In genomic region chr2:54969940-54970338, GRCh38 we compare ENCODE assay signal across 27 cellular contexts.
"Had no signal": no experiment of that assay in that cellular context is flagged by ENCODE, and none has a peak within 500 bp of the region (broad histone marks: within the 10 kb centered on the region; RNA-seq: fewer than 3 reads in every experiment).

No MANE protein-coding gene starts in this region.

- H3K27ac Mint-ChIP-seq: activated B cell treated with CpG ODN at 0.5 μM for 24 hours; activated CD4-positive, alpha-beta T cell treated with anti-CD3 and anti-CD28 coated beads for 36 hours; activated naive CD8-positive, alpha-beta T cell; activated T-helper 2 cell treated with anti-CD3 and anti-CD28 coated beads, Interferon-gamma antibody, Interleukin-2, Interleukin-4, amounts not matched to agents 10 μg/mL and 5 μg/mL and 100 μg/mL, durations not matched to agents 14 hours and 24 hours and 36 hours; mesothelial cell of epicardium; nephron had no signal

- H3K27ac ChIP-seq: adrenal gland, foreskin keratinocyte, hepatocyte, left ventricle myocardium inferior, pancreas, sigmoid colon had no signal

- H3K27me3 ChIP-seq: adrenal gland, foreskin keratinocyte, hepatocyte, neutrophil, pancreas, sigmoid colon, thyroid gland had no signal

- DNase-seq: activated B cell treated with CpG ODN at 0.5 μM for 24 hours; activated CD4-positive, alpha-beta T cell treated with anti-CD3 and anti-CD28 coated beads for 36 hours; activated CD4-positive, alpha-beta T cell treated with anti-CD3 and anti-CD28 coated beads, Interleukin-2, amount 50 U/mL, for 4 hours; activated CD8-positive, alpha-beta memory T cell treated with anti-CD3 and anti-CD28 coated beads, Interleukin-2, amount 50 U/mL, for 48 hours; activated naive CD4-positive, alpha-beta T cell; activated T-cell treated with anti-CD3 and anti-CD28 coated beads, Interleukin-2, amount 50 U/mL, for 4 hours; adrenal gland; cerebellar nuclear complex; cortex of kidney; effector CD4-positive, alpha-beta T cell; erythroblast; foreskin keratinocyte; kidney glomerular epithelial cell; left ventricle myocardium inferior; mammary epithelial cell; pancreas; sigmoid colon; stimulated activated CD4-positive, alpha-beta T cell treated with anti-CD3 and anti-CD28 coated beads, Interleukin-4, amount 100 ng/mL, for 1 hour; stimulated activated naive CD4-positive, alpha-beta T cell treated with Interleukin-2 at 50 U/mL for 16 hours; T-helper 9 cell; thyroid gland had no signal

- H3K9me3 ChIP-seq: adrenal gland, left ventricle myocardium inferior, neutrophil, pancreas, sigmoid colon, thyroid gland had no signal

- H3K9me3 Mint-ChIP-seq: activated B cell treated with CpG ODN at 0.5 μM for 24 hours; activated T-helper 2 cell treated with anti-CD3 and anti-CD28 coated beads, Interferon-gamma antibody, Interleukin-2, Interleukin-4, amounts not matched to agents 10 μg/mL and 5 μg/mL and 100 μg/mL, durations not matched to agents 14 hours and 24 hours and 36 hours; mesothelial cell of epicardium; nephron had no signal

- ATAC-seq: activated CD4-positive, alpha-beta T cell treated with anti-CD3 and anti-CD28 coated beads for 36 hours; activated T-cell treated with anti-CD3 and anti-CD28 coated beads, Interleukin-2, amount 50 U/mL, for 4 hours; foreskin keratinocyte; pancreas had no signal

- H3K27me3 Mint-ChIP-seq: activated B cell treated with CpG ODN at 0.5 μM for 24 hours; activated CD4-positive, alpha-beta T cell treated with anti-CD3 and anti-CD28 coated beads for 36 hours; activated naive CD8-positive, alpha-beta T cell had no signal

- H3K36me3 ChIP-seq: pancreas, thyroid gland had no signal

- H3K4me3 ChIP-seq: adrenal gland, hepatocyte, left ventricle myocardium inferior, pancreas, sigmoid colon, thyroid gland had no signal

- H3K4me3 Mint-ChIP-seq: activated B cell treated with CpG ODN at 0.5 μM for 24 hours; activated CD4-positive, alpha-beta T cell treated with anti-CD3 and anti-CD28 coated beads for 36 hours; activated naive CD8-positive, alpha-beta T cell; activated T-cell treated with anti-CD3 and anti-CD28 coated beads, Interleukin-2, amount 50 U/mL, for 4 hours; mesothelial cell of epicardium; nephron had no signal
